In genomic region chr9:131552030-131552429, GRCh38 we compare ENCODE assay signal across 1 cellular context.
TF ChIP-seq lines count a peak whose summit lies in the region.

No MANE protein-coding gene starts in this region.

TF ChIP-seq in HepG2, 621 proteins besides CTCF, POLR2A, EP300 and RAD21:
- TF ChIP-seq FOXA3 (CRISPR knock-in tag; IDR thresholded peaks at IDR 0.05) (0 out of 2 replicates have a peak, but pooled peaks have one; percentile 13), FOXA1 (IDR thresholded peaks at IDR 0.05) (no peak), FOXA1 (CRISPR knock-in tag; IDR thresholded peaks at IDR 0.05) (0 out of 2 replicates have a peak, but pooled peaks have one; percentile 19), RXRB (CRISPR knock-in tag; IDR thresholded peaks at IDR 0.05; ENCODE audit: borderline replicate concordance) (0 out of 2 replicates have a peak, but pooled peaks have one; percentile 12), NR2F6 (IDR thresholded peaks at IDR 0.05) (no peak), NR2F6 (CRISPR knock-in tag; IDR thresholded peaks at IDR 0.05) (peak; percentile 42; the same call in 1 of the 2 replicates), NPAS2 (CRISPR knock-in tag; IDR thresholded peaks at IDR 0.05; ENCODE audit: borderline replicate concordance) (no peak), ZNF574 (CRISPR knock-in tag; IDR thresholded peaks at IDR 0.05) (peak; percentile 75), RARA (CRISPR knock-in tag; IDR thresholded peaks at IDR 0.05) (peak; percentile 66), PPARG (CRISPR knock-in tag; conservative IDR thresholded peaks at IDR 0.05) (no peak), ZBTB37 (CRISPR knock-in tag; IDR thresholded peaks at IDR 0.05) (no peak), BCL6 (CRISPR knock-in tag; IDR thresholded peaks at IDR 0.05) (peak; percentile 49), SKIL (CRISPR knock-in tag; IDR thresholded peaks at IDR 0.05; ENCODE audit: borderline replicate concordance) (0 out of 2 replicates have a peak, but pooled peaks have one; percentile 26)
- TF ChIP-seq, protein P1, sequence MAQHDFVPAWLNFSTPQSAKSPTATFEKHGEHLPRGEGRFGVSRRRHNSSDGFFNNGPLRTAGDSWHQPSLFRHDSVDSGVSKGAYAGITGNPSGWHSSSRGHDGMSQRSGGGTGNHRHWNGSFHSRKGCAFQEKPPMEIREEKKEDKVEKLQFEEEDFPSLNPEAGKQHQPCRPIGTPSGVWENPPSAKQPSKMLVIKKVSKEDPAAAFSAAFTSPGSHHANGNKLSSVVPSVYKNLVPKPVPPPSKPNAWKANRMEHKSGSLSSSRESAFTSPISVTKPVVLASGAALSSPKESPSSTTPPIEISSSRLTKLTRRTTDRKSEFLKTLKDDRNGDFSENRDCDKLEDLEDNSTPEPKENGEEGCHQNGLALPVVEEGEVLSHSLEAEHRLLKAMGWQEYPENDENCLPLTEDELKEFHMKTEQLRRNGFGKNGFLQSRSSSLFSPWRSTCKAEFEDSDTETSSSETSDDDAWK (CRISPR knock-in tag; IDR thresholded peaks at IDR 0.05), result no peak
